28 cellular contexts compared by ENCODE assay signal in genomic region chr11:95137299-95137698, GRCh38.
"Had no signal": no experiment of that assay in that cellular context is flagged by ENCODE, and none has a peak within 500 bp of the region (broad histone marks: within the 10 kb centered on the region; RNA-seq: fewer than 3 reads in every experiment).

No MANE protein-coding gene starts in this region.

- H3K36me3 Mint-ChIP-seq: stimulated activated effector memory CD8-positive, alpha-beta T cell treated with anti-CD3 and anti-CD28 coated beads, Interleukin-12 subunit alpha, Interleukin-12 subunit beta, amount 100 ng/mL, for 72 hours; type B pancreatic cell had no signal

- H3K27ac ChIP-seq: left lung, lower lobe of right lung, pancreas, prostate gland, skin epidermis, spleen, suprapubic skin, thoracic aorta, tibial artery, uterus had no signal

- H3K9me3 Mint-ChIP-seq: immature natural killer cell; naive thymus-derived CD8-positive, alpha-beta T cell; nephron; neural crest cell; stimulated activated effector memory CD8-positive, alpha-beta T cell treated with anti-CD3 and anti-CD28 coated beads, Interleukin-12 subunit alpha, Interleukin-12 subunit beta, amount 100 ng/mL, for 72 hours; type B pancreatic cell had no signal

- ATAC-seq: left colon; left lung; lower lobe of right lung; naive thymus-derived CD8-positive, alpha-beta T cell; pancreas; right cardiac atrium; sciatic nerve; stimulated activated effector memory CD8-positive, alpha-beta T cell treated with anti-CD3 and anti-CD28 coated beads, Interleukin-12 subunit alpha, Interleukin-12 subunit beta, amount 100 ng/mL, for 72 hours had no signal

- H3K9me3 ChIP-seq: left lung, lower lobe of right lung, pancreas, prostate gland, spleen, suprapubic skin, thoracic aorta, tibial artery, uterus had no signal

- H3K4me1 ChIP-seq: left lung, lower lobe of right lung, uterus had no signal

- H3K4me1 Mint-ChIP-seq: neural crest cell; stimulated activated effector memory CD8-positive, alpha-beta T cell treated with anti-CD3 and anti-CD28 coated beads, Interleukin-12 subunit alpha, Interleukin-12 subunit beta, amount 100 ng/mL, for 72 hours had no signal

- H3K4me3 ChIP-seq: left lung, lower lobe of right lung, pancreas, prostate gland, skin epidermis, spleen, suprapubic skin, thoracic aorta, tibial artery, uterus had no signal

- H3K27me3 ChIP-seq: left lung, pancreas, spleen, suprapubic skin, tibial artery, uterus had no signal

- H3K4me3 Mint-ChIP-seq: immature natural killer cell; naive thymus-derived CD8-positive, alpha-beta T cell; nephron; neural crest cell; stimulated activated effector memory CD8-positive, alpha-beta T cell treated with anti-CD3 and anti-CD28 coated beads, Interleukin-12 subunit alpha, Interleukin-12 subunit beta, amount 100 ng/mL, for 72 hours; type B pancreatic cell had no signal

- H3K36me3 ChIP-seq: left lung, lower lobe of right lung, pancreas, prostate gland, suprapubic skin, thoracic aorta, uterus had no signal

- DNase-seq: hypothalamus; immature natural killer cell; kidney; left colon; left lung; lower lobe of right lung; mammary epithelial cell; mesenchymal stem cell; naive thymus-derived CD8-positive, alpha-beta T cell; nucleus accumbens; pancreas; posterior cingulate gyrus; retina; right cardiac atrium; spleen; stimulated activated CD4-positive, alpha-beta T cell treated with anti-CD3 and anti-CD28 coated beads, Interleukin-4, amount 100 ng/mL, for 24 hours; stimulated activated naive CD4-positive, alpha-beta T cell; tibial artery; uterus had no signal

- H3K27ac Mint-ChIP-seq: immature natural killer cell; naive thymus-derived CD8-positive, alpha-beta T cell; nephron; stimulated activated effector memory CD8-positive, alpha-beta T cell treated with anti-CD3 and anti-CD28 coated beads, Interleukin-12 subunit alpha, Interleukin-12 subunit beta, amount 100 ng/mL, for 72 hours; type B pancreatic cell had no signal
